ENCODE assay signal across 2 cellular contexts in genomic region chr6:160079686-160080043, GRCh38.
TF ChIP-seq lines count a peak whose summit lies in the region.

No MANE protein-coding gene starts in this region.

TF ChIP-seq in IMR-90, 13 proteins besides CTCF, POLR2A, EP300 and RAD21:
- TF ChIP-seq RCOR1 (IDR thresholded peaks at IDR 0.05; ENCODE audit: insufficient replicate concordance, low read length) (no peak), BHLHE40 (IDR thresholded peaks at IDR 0.05; ENCODE audit: low read depth, low read length) (no peak), MAFK (IDR thresholded peaks at IDR 0.05; ENCODE audit: low read depth, low read length) (no peak), FOS (IDR thresholded peaks at IDR 0.05; ENCODE audit: low read depth, low read length) (no peak), MAZ (IDR thresholded peaks at IDR 0.05; ENCODE audit: borderline replicate concordance, low read depth, low read length) (no peak), MXI1 (IDR thresholded peaks at IDR 0.05; ENCODE audit: borderline replicate concordance, low read depth, low read length) (no peak), CHD1 (IDR thresholded peaks at IDR 0.05; ENCODE audit: low read depth, low read length) (no peak)

TF ChIP-seq in HepG2, 621 proteins besides CTCF, POLR2A, EP300 and RAD21:
- TF ChIP-seq ZNF607 (CRISPR knock-in tag; IDR thresholded peaks at IDR 0.05; ENCODE audit: borderline replicate concordance) = 0 out of 2 replicates have a peak, but pooled peaks have one; percentile 46
- peak; percentile 42; the same call in 1 of the 2 replicates for TF ChIP-seq ZBTB38 (CRISPR knock-in tag; IDR thresholded peaks at IDR 0.05)
- TF ChIP-seq ZNF18 (CRISPR knock-in tag; IDR thresholded peaks at IDR 0.05; ENCODE audit: insufficient replicate concordance) = peak; percentile 90
- TF ChIP-seq JUNB (CRISPR knock-in tag; IDR thresholded peaks at IDR 0.05; ENCODE audit: borderline replicate concordance) = no peak
- TF ChIP-seq FOXP1 (IDR thresholded peaks at IDR 0.05) = no peak
- TF ChIP-seq FOXP1 (CRISPR knock-in tag; IDR thresholded peaks at IDR 0.05) = peak; percentile 28; the same call in 1 of the 2 replicates
- TF ChIP-seq FOXA3 (CRISPR knock-in tag; IDR thresholded peaks at IDR 0.05) = peak; percentile 20; the same call in 1 of the 2 replicates
- TF ChIP-seq KDM1A (CRISPR knock-in tag; IDR thresholded peaks at IDR 0.05) = no peak
- TF ChIP-seq RBM22 (optimal IDR thresholded peaks at IDR 0.05; ENCODE audit: low read length) = peak; percentile 38
- peak; percentile 46; the same call in 1 of the 2 replicates for TF ChIP-seq FOXP4 (CRISPR knock-in tag; IDR thresholded peaks at IDR 0.05)
- TF ChIP-seq SATB2 (CRISPR knock-in tag; IDR thresholded peaks at IDR 0.05) = no peak
- no peak for TF ChIP-seq FIP1L1 (IDR thresholded peaks at IDR 0.05; ENCODE audit: borderline replicate concordance, insufficient read depth, low read depth, low read length)
